1 cellular context compared by ENCODE assay signal in the genomic region with DNA sequence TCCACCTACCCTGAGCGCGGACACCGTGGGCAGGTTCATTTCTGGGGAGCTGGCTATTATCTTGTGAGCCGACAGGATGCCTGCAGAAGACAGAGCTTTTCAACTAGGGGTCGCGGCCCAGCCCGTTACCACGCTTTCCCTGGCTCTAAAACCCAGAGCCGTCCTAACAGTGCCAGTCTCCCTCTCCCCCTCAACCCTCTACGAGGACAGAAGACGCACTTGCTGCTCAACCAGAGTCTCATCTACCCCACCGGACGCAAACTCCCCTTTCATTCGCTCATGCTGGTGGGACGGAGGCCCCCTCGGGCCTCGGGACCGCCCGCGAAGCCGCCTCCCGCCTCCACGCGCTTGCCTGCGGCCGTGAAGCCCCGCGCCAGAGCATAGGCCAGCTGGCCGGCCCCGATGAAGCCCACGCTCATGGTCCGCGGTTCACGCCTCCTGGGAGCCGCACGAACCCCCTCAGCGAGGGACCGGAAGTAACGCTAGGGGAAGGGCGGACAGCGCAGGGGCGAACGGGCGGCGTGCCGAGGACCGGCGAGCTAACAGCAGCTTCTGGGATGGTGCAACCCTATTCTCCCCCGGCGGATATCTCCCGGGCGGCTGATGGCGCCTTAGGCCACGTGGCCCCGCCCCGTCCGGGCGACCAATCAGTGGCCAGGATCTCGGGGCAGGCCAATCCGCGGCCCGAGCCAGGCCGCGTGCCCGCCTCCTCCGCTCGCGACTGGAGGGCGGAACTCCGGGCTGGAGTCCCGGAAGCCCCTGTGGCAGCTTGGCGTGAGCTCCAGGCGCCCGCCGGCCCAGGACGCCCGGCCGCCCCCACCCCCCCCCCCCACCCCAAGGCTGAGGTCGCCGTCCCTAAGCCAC.
A peak's percentile ranks its signal among the peaks of the same experiment; 100 is the strongest.
TF ChIP-seq lines count a peak whose summit lies in the region.

A gene (minus strand): TSS at position 559 of the 864 bp plus-strand sequence. CDS start 140 bp downstream, at position 419.

TF ChIP-seq in GM12878, 131 proteins besides CTCF, POLR2A, EP300 and RAD21 (continued from another document and continues in another):
- TF ChIP-seq, protein P1, sequence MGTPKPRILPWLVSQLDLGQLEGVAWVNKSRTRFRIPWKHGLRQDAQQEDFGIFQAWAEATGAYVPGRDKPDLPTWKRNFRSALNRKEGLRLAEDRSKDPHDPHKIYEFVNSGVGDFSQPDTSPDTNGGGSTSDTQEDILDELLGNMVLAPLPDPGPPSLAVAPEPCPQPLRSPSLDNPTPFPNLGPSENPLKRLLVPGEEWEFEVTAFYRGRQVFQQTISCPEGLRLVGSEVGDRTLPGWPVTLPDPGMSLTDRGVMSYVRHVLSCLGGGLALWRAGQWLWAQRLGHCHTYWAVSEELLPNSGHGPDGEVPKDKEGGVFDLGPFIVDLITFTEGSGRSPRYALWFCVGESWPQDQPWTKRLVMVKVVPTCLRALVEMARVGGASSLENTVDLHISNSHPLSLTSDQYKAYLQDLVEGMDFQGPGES (IDR thresholded peaks at IDR 0.05) = peak; percentile 82
- TF ChIP-seq CBX3 (IDR thresholded peaks at IDR 0.05; ENCODE audit: borderline replicate concordance, low read depth) (no peak), ZSCAN29 (IDR thresholded peaks at IDR 0.05) (no peak), CHD2 (IDR thresholded peaks at IDR 0.05; ENCODE audit: borderline replicate concordance, low read depth, low read length) (peak; percentile 85), FOS (IDR thresholded peaks at IDR 0.05; ENCODE audit: borderline replicate concordance, extremely low read depth, insufficient read length) (peak; percentile 67), BCL11A (IDR thresholded peaks at IDR 0.05; ENCODE audit: low read depth, low read length) (no peak), MEF2B (IDR thresholded peaks at IDR 0.05; ENCODE audit: partially characterized antibody, poor library complexity, severe bottlenecking) (no peak), HDAC2 (IDR thresholded peaks at IDR 0.05) (no peak), ASH2L (IDR thresholded peaks at IDR 0.05; ENCODE audit: borderline replicate concordance, low read depth) (no peak), SMAD5 (IDR thresholded peaks at IDR 0.05; ENCODE audit: low read depth) (0 out of 2 replicates have a peak, but pooled peaks have one; percentile 27), RCOR1 (conservative IDR thresholded peaks at IDR 0.05; ENCODE audit: low read depth, low read length) (no peak), FOXM1 (IDR thresholded peaks at IDR 0.05; ENCODE audit: low read depth, low read length) (no peak), BHLHE40 (IDR thresholded peaks at IDR 0.05; ENCODE audit: borderline replicate concordance in 1 of 2, low read depth in 2 of 2, low read length in 1 of 2) (peak; percentile 56 to 86; a peak in 3 of 4 replicates), RFX5 (IDR thresholded peaks at IDR 0.05; ENCODE audit: low read depth, low read length) (0 out of 2 replicates have a peak, but pooled peaks have one; percentile 33), LARP7 (IDR thresholded peaks at IDR 0.05) (peak; percentile 78), GATAD2B (conservative IDR thresholded peaks at IDR 0.05; ENCODE audit: low read depth) (peak; percentile 89), RB1 (IDR thresholded peaks at IDR 0.05; ENCODE audit: borderline replicate concordance) (peak; percentile 81; the same call in 1 of the 2 replicates), ESRRA (IDR thresholded peaks at IDR 0.05; ENCODE audit: low read length) (no peak), BRCA1 (IDR thresholded peaks at IDR 0.05; ENCODE audit: low read depth, low read length) (no peak), NR2C1 (IDR thresholded peaks at IDR 0.05) (no peak), SIX5 (IDR thresholded peaks at IDR 0.05; ENCODE audit: low read depth, low read length, severe bottlenecking) (peak; percentile 20), CBX5 (IDR thresholded peaks at IDR 0.05; ENCODE audit: low read depth) (peak; percentile 48; the same call in 1 of the 2 replicates), HDGF (IDR thresholded peaks at IDR 0.05) (0 out of 2 replicates have a peak, but pooled peaks have one; percentile 46), SRF (IDR thresholded peaks at IDR 0.05; ENCODE audit: low read depth in 2 of 2, low read length in 2 of 2) (0 out of 4 replicates have a peak, but pooled peaks of 1 of the 2 experiments have one; percentile 18), JUNB (IDR thresholded peaks at IDR 0.05) (no peak), PAX5 (IDR thresholded peaks at IDR 0.05; ENCODE audit: borderline replicate concordance, low read depth, low read length) (no peak; the same call in 1 of the 2 replicates)
- TF ChIP-seq, protein P2, sequence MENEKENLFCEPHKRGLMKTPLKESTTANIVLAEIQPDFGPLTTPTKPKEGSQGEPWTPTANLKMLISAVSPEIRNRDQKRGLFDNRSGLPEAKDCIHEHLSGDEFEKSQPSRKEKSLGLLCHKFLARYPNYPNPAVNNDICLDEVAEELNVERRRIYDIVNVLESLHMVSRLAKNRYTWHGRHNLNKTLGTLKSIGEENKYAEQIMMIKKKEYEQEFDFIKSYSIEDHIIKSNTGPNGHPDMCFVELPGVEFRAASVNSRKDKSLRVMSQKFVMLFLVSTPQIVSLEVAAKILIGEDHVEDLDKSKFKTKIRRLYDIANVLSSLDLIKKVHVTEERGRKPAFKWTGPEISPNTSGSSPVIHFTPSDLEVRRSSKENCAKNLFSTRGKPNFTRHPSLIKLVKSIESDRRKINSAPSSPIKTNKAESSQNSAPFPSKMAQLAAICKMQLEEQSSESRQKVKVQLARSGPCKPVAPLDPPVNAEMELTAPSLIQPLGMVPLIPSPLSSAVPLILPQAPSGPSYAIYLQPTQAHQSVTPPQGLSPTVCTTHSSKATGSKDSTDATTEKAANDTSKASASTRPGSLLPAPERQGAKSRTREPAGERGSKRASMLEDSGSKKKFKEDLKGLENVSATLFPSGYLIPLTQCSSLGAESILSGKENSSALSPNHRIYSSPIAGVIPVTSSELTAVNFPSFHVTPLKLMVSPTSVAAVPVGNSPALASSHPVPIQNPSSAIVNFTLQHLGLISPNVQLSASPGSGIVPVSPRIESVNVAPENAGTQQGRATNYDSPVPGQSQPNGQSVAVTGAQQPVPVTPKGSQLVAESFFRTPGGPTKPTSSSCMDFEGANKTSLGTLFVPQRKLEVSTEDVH (IDR thresholded peaks at IDR 0.05; ENCODE audit: low read depth, partially characterized antibody) = no peak
- TF ChIP-seq, protein P3, sequence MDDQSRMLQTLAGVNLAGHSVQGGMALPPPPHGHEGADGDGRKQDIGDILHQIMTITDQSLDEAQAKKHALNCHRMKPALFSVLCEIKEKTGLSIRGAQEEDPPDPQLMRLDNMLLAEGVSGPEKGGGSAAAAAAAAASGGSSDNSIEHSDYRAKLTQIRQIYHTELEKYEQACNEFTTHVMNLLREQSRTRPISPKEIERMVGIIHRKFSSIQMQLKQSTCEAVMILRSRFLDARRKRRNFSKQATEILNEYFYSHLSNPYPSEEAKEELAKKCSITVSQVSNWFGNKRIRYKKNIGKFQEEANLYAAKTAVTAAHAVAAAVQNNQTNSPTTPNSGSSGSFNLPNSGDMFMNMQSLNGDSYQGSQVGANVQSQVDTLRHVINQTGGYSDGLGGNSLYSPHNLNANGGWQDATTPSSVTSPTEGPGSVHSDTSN (IDR thresholded peaks at IDR 0.05; ENCODE audit: insufficient replicate concordance, low read depth, low read length) = no peak
- TF ChIP-seq, protein P4, sequence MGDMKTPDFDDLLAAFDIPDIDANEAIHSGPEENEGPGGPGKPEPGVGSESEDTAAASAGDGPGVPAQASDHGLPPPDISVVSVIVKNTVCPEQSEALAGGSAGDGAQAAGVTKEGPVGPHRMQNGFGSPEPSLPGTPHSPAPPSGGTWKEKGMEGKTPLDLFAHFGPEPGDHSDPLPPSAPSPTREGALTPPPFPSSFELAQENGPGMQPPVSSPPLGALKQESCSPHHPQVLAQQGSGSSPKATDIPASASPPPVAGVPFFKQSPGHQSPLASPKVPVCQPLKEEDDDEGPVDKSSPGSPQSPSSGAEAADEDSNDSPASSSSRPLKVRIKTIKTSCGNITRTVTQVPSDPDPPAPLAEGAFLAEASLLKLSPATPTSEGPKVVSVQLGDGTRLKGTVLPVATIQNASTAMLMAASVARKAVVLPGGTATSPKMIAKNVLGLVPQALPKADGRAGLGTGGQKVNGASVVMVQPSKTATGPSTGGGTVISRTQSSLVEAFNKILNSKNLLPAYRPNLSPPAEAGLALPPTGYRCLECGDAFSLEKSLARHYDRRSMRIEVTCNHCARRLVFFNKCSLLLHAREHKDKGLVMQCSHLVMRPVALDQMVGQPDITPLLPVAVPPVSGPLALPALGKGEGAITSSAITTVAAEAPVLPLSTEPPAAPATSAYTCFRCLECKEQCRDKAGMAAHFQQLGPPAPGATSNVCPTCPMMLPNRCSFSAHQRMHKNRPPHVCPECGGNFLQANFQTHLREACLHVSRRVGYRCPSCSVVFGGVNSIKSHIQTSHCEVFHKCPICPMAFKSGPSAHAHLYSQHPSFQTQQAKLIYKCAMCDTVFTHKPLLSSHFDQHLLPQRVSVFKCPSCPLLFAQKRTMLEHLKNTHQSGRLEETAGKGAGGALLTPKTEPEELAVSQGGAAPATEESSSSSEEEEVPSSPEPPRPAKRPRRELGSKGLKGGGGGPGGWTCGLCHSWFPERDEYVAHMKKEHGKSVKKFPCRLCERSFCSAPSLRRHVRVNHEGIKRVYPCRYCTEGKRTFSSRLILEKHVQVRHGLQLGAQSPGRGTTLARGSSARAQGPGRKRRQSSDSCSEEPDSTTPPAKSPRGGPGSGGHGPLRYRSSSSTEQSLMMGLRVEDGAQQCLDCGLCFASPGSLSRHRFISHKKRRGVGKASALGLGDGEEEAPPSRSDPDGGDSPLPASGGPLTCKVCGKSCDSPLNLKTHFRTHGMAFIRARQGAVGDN (IDR thresholded peaks at IDR 0.05) = peak; percentile 55; the same call in 1 of the 2 replicates
- TF ChIP-seq, protein P5, sequence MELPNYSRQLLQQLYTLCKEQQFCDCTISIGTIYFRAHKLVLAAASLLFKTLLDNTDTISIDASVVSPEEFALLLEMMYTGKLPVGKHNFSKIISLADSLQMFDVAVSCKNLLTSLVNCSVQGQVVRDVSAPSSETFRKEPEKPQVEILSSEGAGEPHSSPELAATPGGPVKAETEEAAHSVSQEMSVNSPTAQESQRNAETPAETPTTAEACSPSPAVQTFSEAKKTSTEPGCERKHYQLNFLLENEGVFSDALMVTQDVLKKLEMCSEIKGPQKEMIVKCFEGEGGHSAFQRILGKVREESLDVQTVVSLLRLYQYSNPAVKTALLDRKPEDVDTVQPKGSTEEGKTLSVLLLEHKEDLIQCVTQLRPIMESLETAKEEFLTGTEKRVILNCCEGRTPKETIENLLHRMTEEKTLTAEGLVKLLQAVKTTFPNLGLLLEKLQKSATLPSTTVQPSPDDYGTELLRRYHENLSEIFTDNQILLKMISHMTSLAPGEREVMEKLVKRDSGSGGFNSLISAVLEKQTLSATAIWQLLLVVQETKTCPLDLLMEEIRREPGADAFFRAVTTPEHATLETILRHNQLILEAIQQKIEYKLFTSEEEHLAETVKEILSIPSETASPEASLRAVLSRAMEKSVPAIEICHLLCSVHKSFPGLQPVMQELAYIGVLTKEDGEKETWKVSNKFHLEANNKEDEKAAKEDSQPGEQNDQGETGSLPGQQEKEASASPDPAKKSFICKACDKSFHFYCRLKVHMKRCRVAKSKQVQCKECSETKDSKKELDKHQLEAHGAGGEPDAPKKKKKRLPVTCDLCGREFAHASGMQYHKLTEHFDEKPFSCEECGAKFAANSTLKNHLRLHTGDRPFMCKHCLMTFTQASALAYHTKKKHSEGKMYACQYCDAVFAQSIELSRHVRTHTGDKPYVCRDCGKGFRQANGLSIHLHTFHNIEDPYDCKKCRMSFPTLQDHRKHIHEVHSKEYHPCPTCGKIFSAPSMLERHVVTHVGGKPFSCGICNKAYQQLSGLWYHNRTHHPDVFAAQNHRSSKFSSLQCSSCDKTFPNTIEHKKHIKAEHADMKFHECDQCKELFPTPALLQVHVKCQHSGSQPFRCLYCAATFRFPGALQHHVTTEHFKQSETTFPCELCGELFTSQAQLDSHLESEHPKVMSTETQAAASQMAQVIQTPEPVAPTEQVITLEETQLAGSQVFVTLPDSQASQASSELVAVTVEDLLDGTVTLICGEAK (IDR thresholded peaks at IDR 0.05; ENCODE audit: borderline replicate concordance) = peak; percentile 90
- TF ChIP-seq, protein P6, sequence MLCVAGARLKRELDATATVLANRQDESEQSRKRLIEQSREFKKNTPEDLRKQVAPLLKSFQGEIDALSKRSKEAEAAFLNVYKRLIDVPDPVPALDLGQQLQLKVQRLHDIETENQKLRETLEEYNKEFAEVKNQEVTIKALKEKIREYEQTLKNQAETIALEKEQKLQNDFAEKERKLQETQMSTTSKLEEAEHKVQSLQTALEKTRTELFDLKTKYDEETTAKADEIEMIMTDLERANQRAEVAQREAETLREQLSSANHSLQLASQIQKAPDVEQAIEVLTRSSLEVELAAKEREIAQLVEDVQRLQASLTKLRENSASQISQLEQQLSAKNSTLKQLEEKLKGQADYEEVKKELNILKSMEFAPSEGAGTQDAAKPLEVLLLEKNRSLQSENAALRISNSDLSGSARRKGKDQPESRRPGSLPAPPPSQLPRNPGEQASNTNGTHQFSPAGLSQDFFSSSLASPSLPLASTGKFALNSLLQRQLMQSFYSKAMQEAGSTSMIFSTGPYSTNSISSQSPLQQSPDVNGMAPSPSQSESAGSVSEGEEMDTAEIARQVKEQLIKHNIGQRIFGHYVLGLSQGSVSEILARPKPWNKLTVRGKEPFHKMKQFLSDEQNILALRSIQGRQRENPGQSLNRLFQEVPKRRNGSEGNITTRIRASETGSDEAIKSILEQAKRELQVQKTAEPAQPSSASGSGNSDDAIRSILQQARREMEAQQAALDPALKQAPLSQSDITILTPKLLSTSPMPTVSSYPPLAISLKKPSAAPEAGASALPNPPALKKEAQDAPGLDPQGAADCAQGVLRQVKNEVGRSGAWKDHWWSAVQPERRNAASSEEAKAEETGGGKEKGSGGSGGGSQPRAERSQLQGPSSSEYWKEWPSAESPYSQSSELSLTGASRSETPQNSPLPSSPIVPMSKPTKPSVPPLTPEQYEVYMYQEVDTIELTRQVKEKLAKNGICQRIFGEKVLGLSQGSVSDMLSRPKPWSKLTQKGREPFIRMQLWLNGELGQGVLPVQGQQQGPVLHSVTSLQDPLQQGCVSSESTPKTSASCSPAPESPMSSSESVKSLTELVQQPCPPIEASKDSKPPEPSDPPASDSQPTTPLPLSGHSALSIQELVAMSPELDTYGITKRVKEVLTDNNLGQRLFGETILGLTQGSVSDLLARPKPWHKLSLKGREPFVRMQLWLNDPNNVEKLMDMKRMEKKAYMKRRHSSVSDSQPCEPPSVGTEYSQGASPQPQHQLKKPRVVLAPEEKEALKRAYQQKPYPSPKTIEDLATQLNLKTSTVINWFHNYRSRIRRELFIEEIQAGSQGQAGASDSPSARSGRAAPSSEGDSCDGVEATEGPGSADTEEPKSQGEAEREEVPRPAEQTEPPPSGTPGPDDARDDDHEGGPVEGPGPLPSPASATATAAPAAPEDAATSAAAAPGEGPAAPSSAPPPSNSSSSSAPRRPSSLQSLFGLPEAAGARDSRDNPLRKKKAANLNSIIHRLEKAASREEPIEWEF (IDR thresholded peaks at IDR 0.05; ENCODE audit: insufficient replicate concordance, low read depth, low read length) = no peak
- TF ChIP-seq, protein P7, sequence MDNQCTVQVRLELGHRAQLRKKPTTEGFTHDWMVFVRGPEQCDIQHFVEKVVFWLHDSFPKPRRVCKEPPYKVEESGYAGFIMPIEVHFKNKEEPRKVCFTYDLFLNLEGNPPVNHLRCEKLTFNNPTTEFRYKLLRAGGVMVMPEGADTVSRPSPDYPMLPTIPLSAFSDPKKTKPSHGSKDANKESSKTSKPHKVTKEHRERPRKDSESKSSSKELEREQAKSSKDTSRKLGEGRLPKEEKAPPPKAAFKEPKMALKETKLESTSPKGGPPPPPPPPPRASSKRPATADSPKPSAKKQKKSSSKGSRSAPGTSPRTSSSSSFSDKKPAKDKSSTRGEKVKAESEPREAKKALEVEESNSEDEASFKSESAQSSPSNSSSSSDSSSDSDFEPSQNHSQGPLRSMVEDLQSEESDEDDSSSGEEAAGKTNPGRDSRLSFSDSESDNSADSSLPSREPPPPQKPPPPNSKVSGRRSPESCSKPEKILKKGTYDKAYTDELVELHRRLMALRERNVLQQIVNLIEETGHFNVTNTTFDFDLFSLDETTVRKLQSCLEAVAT (IDR thresholded peaks at IDR 0.05) = no peak
